8 cellular contexts compared by ENCODE assay signal in genomic region chr19:2503521-2504109, GRCh38. TPM values are rescaled to one million over a fixed set of nuclear protein-coding genes. Genes with fewer than 3 reads are reported as not detected.
DNase-seq lines count a peak whose midpoint lies in the region; ATAC-seq and TF ChIP-seq lines count a peak whose summit lies in the region.

No MANE protein-coding gene starts in this region.

- H3K36me3 ChIP-seq in CD8-positive, alpha-beta T cell (ENCODE audit: insufficient read depth, low read length) = no peaks in the 10 kb centered on the region
- no peaks in the 10 kb centered on the region for H3K36me3 ChIP-seq in neuronal stem cell (replicated peaks in 1 of 2; ENCODE audit: control insufficient read depth in 2 of 2, insufficient read depth in 2 of 2, low read length in 2 of 2)

- peak overlapping the region; percentile 31 for H2AFZ ChIP-seq in neuronal stem cell (ENCODE audit: low read length)

- no peak overlapping the region for H2BK120ac ChIP-seq in neuronal stem cell (ENCODE audit: low read depth, low read length)

- no peak overlapping the region for H3K9ac ChIP-seq in neuronal stem cell (ENCODE audit: low read depth, low read length, poor library complexity)

- no peak overlapping the region for H4K91ac ChIP-seq in neuronal stem cell (ENCODE audit: low read depth, low read length, poor library complexity)

- H3K4me2 ChIP-seq in neuronal stem cell (ENCODE audit: insufficient read depth, low read length, poor library complexity, severe bottlenecking) = no peak overlapping the region

- no peak overlapping the region for H2BK5ac ChIP-seq in neuronal stem cell (ENCODE audit: low read length)

- peak overlapping the region; percentile 67 for H3K27ac ChIP-seq in CD8-positive, alpha-beta T cell (ENCODE audit: low read depth, low read length)
- no peak overlapping the region for H3K27ac ChIP-seq in neuronal stem cell (replicated peaks; ENCODE audit: low read length)

- peaks cover 26% of the 10 kb centered on the region for H3K4me1 ChIP-seq in CD8-positive, alpha-beta T cell (ENCODE audit: insufficient read depth, low read length)
- H3K4me1 ChIP-seq in neuronal stem cell (ENCODE audit: control insufficient read depth in 2 of 2, insufficient read depth in 1 of 2, low read depth in 1 of 2, low read length in 2 of 2) = peaks cover 0 to 7% of the 10 kb centered on the region in 2 donors

- peak overlapping the region; percentile 98 for H3K27ac Mint-ChIP-seq in CD8-positive, alpha-beta T cell
- peak overlapping the region; percentile 78 for H3K27ac Mint-ChIP-seq in T-helper 1 cell treated with Interleukin-12 subunit alpha and Interleukin-12 subunit beta and Interleukin-4 antibody, amounts not matched to agents 30 μg/mL and 1 μg/mL, for 36 hours

- H3K4me3 ChIP-seq in CD8-positive, alpha-beta T cell (ENCODE audit: low read depth, low read length) = peak overlapping the region; percentile 28
- H3K4me3 ChIP-seq in neuronal stem cell (ENCODE audit: low read length in 2 of 2) = no peak overlapping the region

- peak overlapping the region; percentile 34 for H3K23ac ChIP-seq in neuronal stem cell (ENCODE audit: low read depth, low read length, poor library complexity)

- no peak overlapping the region for H3K18ac ChIP-seq in neuronal stem cell (ENCODE audit: low read length)

- peaks cover 27% of the 10 kb centered on the region for H3K4me1 Mint-ChIP-seq in CD8-positive, alpha-beta T cell (ENCODE audit: low read depth)
- H3K4me1 Mint-ChIP-seq in T-helper 1 cell treated with Interleukin-12 subunit alpha and Interleukin-12 subunit beta and Interleukin-4 antibody, amounts not matched to agents 30 μg/mL and 1 μg/mL, for 36 hours (ENCODE audit: low read depth) = peaks cover 26% of the 10 kb centered on the region

- POLR2A ChIA-PET in CD8-positive, alpha-beta T cell (lab: Charles Lee) = interaction anchor here (0.5 to 3.7 kb wide), 5 partner anchors 9 to 674 kb away, joined by 3 to 67 read pairs (median 5); partner anchors contain the start of gene GADD45B

- peak; percentile 34 to 90 (median 80) for DNase-seq in CD8-positive, alpha-beta T cell
- DNase-seq in amniotic stem cell (lab: John Stamatoyannopoulos, UW) = peak; percentile 52
- DNase-seq in neuronal stem cell (ENCODE audit: low spot score) = no peak
- DNase-seq in NCI-H774 (lab: John Stamatoyannopoulos, UW) = no peak
- no peak for DNase-seq in NCI-H510A (lab: John Stamatoyannopoulos, UW)
- DNase-seq in NCI-H1436 (lab: John Stamatoyannopoulos, UW) = no peak

- no peak for TF ChIP-seq CTCF in CD8-positive, alpha-beta T cell (IDR thresholded peaks at IDR 0.05)

- CTCF ChIA-PET in CD8-positive, alpha-beta T cell (lab: Charles Lee) = interaction anchor here (0.8 to 1.8 kb wide), 6 partner anchors 13 to 108 kb away, joined by 3 to 8 read pairs (median 4); no protein-coding TSS in a partner anchor

- H3K27me3 ChIP-seq in CD8-positive, alpha-beta T cell (ENCODE audit: insufficient read depth, low read length) = no peaks in the 10 kb centered on the region
- peaks cover 0 to 20% (median 0%) of the 10 kb centered on the region in 3 experiments for H3K27me3 ChIP-seq in neuronal stem cell (ENCODE audit: control insufficient read depth in 3 of 3, insufficient read depth in 3 of 3, low read depth in 1 of 3, low read length in 3 of 3)

- H3K4ac ChIP-seq in neuronal stem cell (ENCODE audit: low read length) = no peak overlapping the region

- peak; percentile 82 for ATAC-seq in CD8-positive, alpha-beta T cell
- no peak for ATAC-seq in HG02970 (IDR thresholded peaks at IDR 0.05; ENCODE audit: low FRiP score, unreplicated experiment)

- H3K79me1 ChIP-seq in neuronal stem cell (ENCODE audit: low read depth, low read length) = no peaks in the 10 kb centered on the region

- intact Hi-C loops in CD8-positive, alpha-beta T cell (cut with DNase I, micrococcal nuclease) = loop anchor here (1.0 to 5.0 kb wide), 4 partner anchors 25 to 96 kb away; partner anchors contain the start of gene GADD45B (in 1 of the 2)

- H2BK12ac ChIP-seq in neuronal stem cell (ENCODE audit: low read length) = no peak overlapping the region

- peak overlapping the region; percentile 11 for H2AK5ac ChIP-seq in neuronal stem cell (ENCODE audit: low read depth, low read length)

- no peaks in the 10 kb centered on the region for H3K27me3 Mint-ChIP-seq in CD8-positive, alpha-beta T cell (ENCODE audit: low read depth)
- H3K27me3 Mint-ChIP-seq in T-helper 1 cell treated with Interleukin-12 subunit alpha and Interleukin-12 subunit beta and Interleukin-4 antibody, amounts not matched to agents 30 μg/mL and 1 μg/mL, for 36 hours (ENCODE audit: low read depth) = no peaks in the 10 kb centered on the region

- no CpG with 5 or more reads among the region's 21 CpGs for WGBS in neuronal stem cell (ENCODE audit: extremely low coverage in 2 of 2, insufficient read length in 2 of 2, insufficient replicate concordance in 1 of 2), 2 donors

- H2BK15ac ChIP-seq in neuronal stem cell (ENCODE audit: low read length) = no peak overlapping the region

- H4K8ac ChIP-seq in neuronal stem cell (ENCODE audit: low read depth, low read length) = no peak overlapping the region

- peak overlapping the region; percentile 63 for H3K4me3 Mint-ChIP-seq in CD8-positive, alpha-beta T cell
- peak overlapping the region; percentile 35 for H3K4me3 Mint-ChIP-seq in T-helper 1 cell treated with Interleukin-12 subunit alpha and Interleukin-12 subunit beta and Interleukin-4 antibody, amounts not matched to agents 30 μg/mL and 1 μg/mL, for 36 hours

- no peaks in the 10 kb centered on the region for H3K9me3 ChIP-seq in CD8-positive, alpha-beta T cell (ENCODE audit: low read length)
- H3K9me3 ChIP-seq in neuronal stem cell (replicated peaks in 1 of 2; ENCODE audit: control insufficient read depth in 2 of 2, insufficient read depth in 1 of 2, low read depth in 1 of 2, low read length in 2 of 2) = no peaks in the 10 kb centered on the region

- no peaks in the 10 kb centered on the region for H3K36me3 Mint-ChIP-seq in CD8-positive, alpha-beta T cell
- H3K36me3 Mint-ChIP-seq in T-helper 1 cell treated with Interleukin-12 subunit alpha and Interleukin-12 subunit beta and Interleukin-4 antibody, amounts not matched to agents 30 μg/mL and 1 μg/mL, for 36 hours (ENCODE audit: low read depth) = no peaks in the 10 kb centered on the region

- H3K9me3 Mint-ChIP-seq in CD8-positive, alpha-beta T cell = no peaks in the 10 kb centered on the region
- no peaks in the 10 kb centered on the region for H3K9me3 Mint-ChIP-seq in T-helper 1 cell treated with Interleukin-12 subunit alpha and Interleukin-12 subunit beta and Interleukin-4 antibody, amounts not matched to agents 30 μg/mL and 1 μg/mL, for 36 hours

- no peak overlapping the region for H3K14ac ChIP-seq in neuronal stem cell (ENCODE audit: low read length)

RNA-seq across cellular contexts. Expression of gene GADD45B, which starts 27.7 kb away (rescaled TPM):
- 100 to 1,000 TPM; 441 to 446 TPM for total RNA-seq in CD8-positive, alpha-beta T cell
- 3.0 TPM for polyA plus RNA-seq in neuronal stem cell (2013, experiment 1 of 2)
- polyA plus RNA-seq in neuronal stem cell (2013, experiment 2 of 2) = 2.3 TPM

RNA-seq across cellular contexts. Expression of gene LMNB2, which starts 46.9 kb away (rescaled TPM):
- 10 to 100 TPM; 13.5 to 15.9 TPM for total RNA-seq in CD8-positive, alpha-beta T cell
- 123 TPM for polyA plus RNA-seq in neuronal stem cell (2013, experiment 1 of 2)
- polyA plus RNA-seq in neuronal stem cell (2013, experiment 2 of 2) = 124 TPM

Comparison
In these comparisons a context has a peak if more than half of its experiments do, and no peak if none do; other contexts are left out.
1. DNase-seq: peak in CD8-positive, alpha-beta T cell (7 of 7) and amniotic stem cell (single experiment); none in neuronal stem cell (single experiment), NCI-H774 (single experiment), NCI-H510A (single experiment) and NCI-H1436 (single experiment).